Comparison of ENCODE assay signal across 1 cellular context in the genomic region with DNA sequence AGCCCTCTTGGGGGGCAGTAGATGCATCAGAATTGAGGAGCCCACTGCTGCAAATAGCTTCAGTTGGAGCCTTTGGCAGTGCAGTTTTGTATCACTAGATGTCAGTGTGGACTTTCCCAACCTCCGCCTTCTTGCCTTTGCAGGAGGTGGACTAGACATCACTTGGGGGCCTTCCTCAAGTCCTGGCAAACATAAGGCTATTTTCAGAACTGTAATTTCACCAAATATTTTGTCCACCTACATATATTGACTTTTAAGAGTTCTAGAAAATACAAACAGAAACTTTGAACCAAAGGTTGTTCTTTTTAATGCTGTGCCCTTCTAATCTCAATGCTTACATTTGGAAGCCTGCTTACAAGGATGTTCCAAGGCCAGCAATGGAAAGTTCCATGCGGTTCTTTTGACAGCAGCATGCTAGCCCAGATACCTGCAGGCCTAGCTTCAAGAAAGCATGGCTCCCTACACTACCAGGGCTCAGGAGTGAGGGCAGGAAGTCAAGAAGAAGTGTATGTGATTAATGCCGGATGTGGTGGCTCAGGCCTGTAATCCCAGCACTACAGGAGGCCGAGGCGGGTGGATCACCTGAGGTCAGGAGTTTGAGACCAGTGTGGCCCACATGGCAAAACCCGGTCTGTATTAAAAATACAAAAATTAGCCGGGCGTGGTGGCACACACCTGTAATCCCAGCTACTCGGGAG.
TF ChIP-seq lines count a peak whose summit lies in the region.

No MANE protein-coding gene starts in this region.

TF ChIP-seq in GM23338, 12 proteins besides CTCF, POLR2A, EP300 and RAD21 (continued from another document):
- TF ChIP-seq, protein P1, sequence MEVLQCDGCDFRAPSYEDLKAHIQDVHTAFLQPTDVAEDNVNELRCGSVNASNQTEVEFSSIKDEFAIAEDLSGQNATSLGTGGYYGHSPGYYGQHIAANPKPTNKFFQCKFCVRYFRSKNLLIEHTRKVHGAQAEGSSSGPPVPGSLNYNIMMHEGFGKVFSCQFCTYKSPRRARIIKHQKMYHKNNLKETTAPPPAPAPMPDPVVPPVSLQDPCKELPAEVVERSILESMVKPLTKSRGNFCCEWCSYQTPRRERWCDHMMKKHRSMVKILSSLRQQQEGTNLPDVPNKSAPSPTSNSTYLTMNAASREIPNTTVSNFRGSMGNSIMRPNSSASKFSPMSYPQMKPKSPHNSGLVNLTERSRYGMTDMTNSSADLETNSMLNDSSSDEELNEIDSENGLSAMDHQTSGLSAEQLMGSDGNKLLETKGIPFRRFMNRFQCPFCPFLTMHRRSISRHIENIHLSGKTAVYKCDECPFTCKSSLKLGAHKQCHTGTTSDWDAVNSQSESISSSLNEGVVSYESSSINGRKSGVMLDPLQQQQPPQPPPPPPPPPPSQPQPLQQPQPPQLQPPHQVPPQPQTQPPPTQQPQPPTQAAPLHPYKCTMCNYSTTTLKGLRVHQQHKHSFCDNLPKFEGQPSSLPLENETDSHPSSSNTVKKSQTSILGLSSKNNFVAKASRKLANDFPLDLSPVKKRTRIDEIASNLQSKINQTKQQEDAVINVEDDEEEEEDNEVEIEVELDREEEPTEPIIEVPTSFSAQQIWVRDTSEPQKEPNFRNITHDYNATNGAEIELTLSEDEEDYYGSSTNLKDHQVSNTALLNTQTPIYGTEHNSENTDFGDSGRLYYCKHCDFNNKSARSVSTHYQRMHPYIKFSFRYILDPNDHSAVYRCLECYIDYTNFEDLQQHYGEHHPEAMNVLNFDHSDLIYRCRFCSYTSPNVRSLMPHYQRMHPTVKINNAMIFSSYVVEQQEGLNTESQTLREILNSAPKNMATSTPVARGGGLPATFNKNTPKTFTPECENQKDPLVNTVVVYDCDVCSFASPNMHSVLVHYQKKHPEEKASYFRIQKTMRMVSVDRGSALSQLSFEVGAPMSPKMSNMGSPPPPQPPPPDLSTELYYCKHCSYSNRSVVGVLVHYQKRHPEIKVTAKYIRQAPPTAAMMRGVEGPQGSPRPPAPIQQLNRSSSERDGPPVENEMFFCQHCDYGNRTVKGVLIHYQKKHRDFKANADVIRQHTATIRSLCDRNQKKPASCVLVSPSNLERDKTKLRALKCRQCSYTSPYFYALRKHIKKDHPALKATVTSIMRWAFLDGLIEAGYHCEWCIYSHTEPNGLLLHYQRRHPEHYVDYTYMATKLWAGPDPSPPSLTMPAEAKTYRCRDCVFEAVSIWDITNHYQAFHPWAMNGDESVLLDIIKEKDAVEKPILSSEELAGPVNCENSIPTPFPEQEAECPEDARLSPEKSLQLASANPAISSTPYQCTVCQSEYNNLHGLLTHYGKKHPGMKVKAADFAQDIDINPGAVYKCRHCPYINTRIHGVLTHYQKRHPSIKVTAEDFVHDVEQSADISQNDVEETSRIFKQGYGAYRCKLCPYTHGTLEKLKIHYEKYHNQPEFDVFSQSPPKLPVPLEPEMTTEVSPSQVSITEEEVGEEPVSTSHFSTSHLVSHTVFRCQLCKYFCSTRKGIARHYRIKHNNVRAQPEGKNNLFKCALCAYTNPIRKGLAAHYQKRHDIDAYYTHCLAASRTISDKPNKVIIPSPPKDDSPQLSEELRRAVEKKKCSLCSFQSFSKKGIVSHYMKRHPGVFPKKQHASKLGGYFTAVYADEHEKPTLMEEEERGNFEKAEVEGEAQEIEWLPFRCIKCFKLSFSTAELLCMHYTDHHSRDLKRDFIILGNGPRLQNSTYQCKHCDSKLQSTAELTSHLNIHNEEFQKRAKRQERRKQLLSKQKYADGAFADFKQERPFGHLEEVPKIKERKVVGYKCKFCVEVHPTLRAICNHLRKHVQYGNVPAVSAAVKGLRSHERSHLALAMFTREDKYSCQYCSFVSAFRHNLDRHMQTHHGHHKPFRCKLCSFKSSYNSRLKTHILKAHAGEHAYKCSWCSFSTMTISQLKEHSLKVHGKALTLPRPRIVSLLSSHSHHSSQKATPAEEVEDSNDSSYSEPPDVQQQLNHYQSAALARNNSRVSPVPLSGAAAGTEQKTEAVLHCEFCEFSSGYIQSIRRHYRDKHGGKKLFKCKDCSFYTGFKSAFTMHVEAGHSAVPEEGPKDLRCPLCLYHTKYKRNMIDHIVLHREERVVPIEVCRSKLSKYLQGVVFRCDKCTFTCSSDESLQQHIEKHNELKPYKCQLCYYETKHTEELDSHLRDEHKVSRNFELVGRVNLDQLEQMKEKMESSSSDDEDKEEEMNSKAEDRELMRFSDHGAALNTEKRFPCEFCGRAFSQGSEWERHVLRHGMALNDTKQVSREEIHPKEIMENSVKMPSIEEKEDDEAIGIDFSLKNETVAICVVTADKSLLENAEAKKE (CRISPR knock-in tag; IDR thresholded peaks at IDR 0.05): no peak
- TF ChIP-seq STAT1 (IDR thresholded peaks at IDR 0.05; ENCODE audit: unreplicated experiment) (no peak), POLR2AphosphoS5 (IDR thresholded peaks at IDR 0.05; ENCODE audit: low read depth) (no peak), EZH2 (IDR thresholded peaks at IDR 0.05; ENCODE audit: low read depth, unreplicated experiment) (no peak), ZNF114 (CRISPR knock-in tag; IDR thresholded peaks at IDR 0.05) (no peak)
- TF ChIP-seq, protein P2, sequence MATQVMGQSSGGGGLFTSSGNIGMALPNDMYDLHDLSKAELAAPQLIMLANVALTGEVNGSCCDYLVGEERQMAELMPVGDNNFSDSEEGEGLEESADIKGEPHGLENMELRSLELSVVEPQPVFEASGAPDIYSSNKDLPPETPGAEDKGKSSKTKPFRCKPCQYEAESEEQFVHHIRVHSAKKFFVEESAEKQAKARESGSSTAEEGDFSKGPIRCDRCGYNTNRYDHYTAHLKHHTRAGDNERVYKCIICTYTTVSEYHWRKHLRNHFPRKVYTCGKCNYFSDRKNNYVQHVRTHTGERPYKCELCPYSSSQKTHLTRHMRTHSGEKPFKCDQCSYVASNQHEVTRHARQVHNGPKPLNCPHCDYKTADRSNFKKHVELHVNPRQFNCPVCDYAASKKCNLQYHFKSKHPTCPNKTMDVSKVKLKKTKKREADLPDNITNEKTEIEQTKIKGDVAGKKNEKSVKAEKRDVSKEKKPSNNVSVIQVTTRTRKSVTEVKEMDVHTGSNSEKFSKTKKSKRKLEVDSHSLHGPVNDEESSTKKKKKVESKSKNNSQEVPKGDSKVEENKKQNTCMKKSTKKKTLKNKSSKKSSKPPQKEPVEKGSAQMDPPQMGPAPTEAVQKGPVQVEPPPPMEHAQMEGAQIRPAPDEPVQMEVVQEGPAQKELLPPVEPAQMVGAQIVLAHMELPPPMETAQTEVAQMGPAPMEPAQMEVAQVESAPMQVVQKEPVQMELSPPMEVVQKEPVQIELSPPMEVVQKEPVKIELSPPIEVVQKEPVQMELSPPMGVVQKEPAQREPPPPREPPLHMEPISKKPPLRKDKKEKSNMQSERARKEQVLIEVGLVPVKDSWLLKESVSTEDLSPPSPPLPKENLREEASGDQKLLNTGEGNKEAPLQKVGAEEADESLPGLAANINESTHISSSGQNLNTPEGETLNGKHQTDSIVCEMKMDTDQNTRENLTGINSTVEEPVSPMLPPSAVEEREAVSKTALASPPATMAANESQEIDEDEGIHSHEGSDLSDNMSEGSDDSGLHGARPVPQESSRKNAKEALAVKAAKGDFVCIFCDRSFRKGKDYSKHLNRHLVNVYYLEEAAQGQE (IDR thresholded peaks at IDR 0.05; ENCODE audit: unreplicated experiment): no peak
TF ChIP-seq in GM23338: peak in this region for 0.
